Comparison of ENCODE assay signal across 21 cellular contexts in genomic region chr2:223501604-223502003, GRCh38.
"Had no signal": no experiment of that assay in that cellular context is flagged by ENCODE, and none has a peak within 500 bp of the region (broad histone marks: within the 10 kb centered on the region; RNA-seq: fewer than 3 reads in every experiment).

No MANE protein-coding gene starts in this region.

- H3K4me1 ChIP-seq: esophagus muscularis mucosa, prostate gland, spleen had no signal

- H3K36me3 ChIP-seq: brain microvascular endothelial cell, esophagus muscularis mucosa, prostate gland, spleen had no signal

- H3K27me3 ChIP-seq: brain microvascular endothelial cell, esophagus muscularis mucosa, spleen had no signal

- H3K36me3 Mint-ChIP-seq: activated CD8-positive, alpha-beta memory T cell treated with anti-CD3 and anti-CD28 coated beads, Interleukin-2, amount 10 ng/mL, durations not matched to agents 7 days and 5 days; activated naive CD8-positive, alpha-beta T cell; immature natural killer cell; memory B cell; natural killer cell treated with Interleukin-12 subunit alpha and Interleukin-12 subunit beta and Interleukin-15 and Interleukin-18, amount 100 ng/mL, for 72 hours had no signal

- H3K4me3 Mint-ChIP-seq: activated CD8-positive, alpha-beta memory T cell treated with anti-CD3 and anti-CD28 coated beads, Interleukin-2, amount 10 ng/mL, durations not matched to agents 7 days and 5 days; activated naive CD8-positive, alpha-beta T cell; activated T-cell treated with anti-CD3 and anti-CD28 coated beads, Interleukin-2, amount 50 U/mL, for 24 hours; endodermal cell; immature natural killer cell; memory B cell; natural killer cell treated with Interleukin-12 subunit alpha and Interleukin-12 subunit beta and Interleukin-15 and Interleukin-18, amount 100 ng/mL, for 72 hours had no signal

- H3K4me1 Mint-ChIP-seq: activated CD8-positive, alpha-beta memory T cell treated with anti-CD3 and anti-CD28 coated beads, Interleukin-2, amount 10 ng/mL, durations not matched to agents 7 days and 5 days; endodermal cell; immature natural killer cell; memory B cell had no signal

- DNase-seq: activated CD4-positive, alpha-beta T cell treated with anti-CD3 and anti-CD28 coated beads for 1 hour; activated CD4-positive, alpha-beta T cell treated with anti-CD3 and anti-CD28 coated beads, Interleukin-2, amount 50 U/mL, for 48 hours; activated CD8-positive, alpha-beta memory T cell treated with anti-CD3 and anti-CD28 coated beads, Interleukin-2, amount 10 ng/mL, durations not matched to agents 7 days and 5 days; activated gamma-delta T cell; activated T-cell treated with anti-CD3 and anti-CD28 coated beads, Interleukin-2, amount 50 U/mL, for 24 hours; brain microvascular endothelial cell; dermis blood vessel endothelial cell; endodermal cell; immature natural killer cell; nucleus accumbens; spleen; stimulated activated CD4-positive, alpha-beta T cell treated with anti-CD3 and anti-CD28 coated beads, Interleukin-1b, Interleukin-23, amount 100 ng/mL, for 48 hours; stimulated activated naive CD4-positive, alpha-beta T cell; substantia nigra had no signal

- H3K9me3 ChIP-seq: prostate gland, spleen had no signal

- H3K27ac ChIP-seq: brain microvascular endothelial cell, esophagus muscularis mucosa, prostate gland, spleen had no signal

- H3K27me3 Mint-ChIP-seq: activated CD8-positive, alpha-beta memory T cell treated with anti-CD3 and anti-CD28 coated beads, Interleukin-2, amount 10 ng/mL, durations not matched to agents 7 days and 5 days; activated T-cell treated with anti-CD3 and anti-CD28 coated beads, Interleukin-2, amount 50 U/mL, for 24 hours had no signal

- H3K4me3 ChIP-seq: esophagus muscularis mucosa, prostate gland, spleen had no signal

- H3K9me3 Mint-ChIP-seq: activated T-cell treated with anti-CD3 and anti-CD28 coated beads, Interleukin-2, amount 50 U/mL, for 24 hours; endodermal cell; natural killer cell treated with Interleukin-12 subunit alpha and Interleukin-12 subunit beta and Interleukin-15 and Interleukin-18, amount 100 ng/mL, for 72 hours had no signal

- ATAC-seq: activated CD8-positive, alpha-beta memory T cell treated with anti-CD3 and anti-CD28 coated beads, Interleukin-2, amount 10 ng/mL, durations not matched to agents 7 days and 5 days; left lobe of liver; natural killer cell treated with Interleukin-12 subunit alpha and Interleukin-12 subunit beta and Interleukin-15 and Interleukin-18, amount 100 ng/mL, for 72 hours; sciatic nerve had no signal
